20 cellular contexts compared by ENCODE assay signal in the genomic region with DNA sequence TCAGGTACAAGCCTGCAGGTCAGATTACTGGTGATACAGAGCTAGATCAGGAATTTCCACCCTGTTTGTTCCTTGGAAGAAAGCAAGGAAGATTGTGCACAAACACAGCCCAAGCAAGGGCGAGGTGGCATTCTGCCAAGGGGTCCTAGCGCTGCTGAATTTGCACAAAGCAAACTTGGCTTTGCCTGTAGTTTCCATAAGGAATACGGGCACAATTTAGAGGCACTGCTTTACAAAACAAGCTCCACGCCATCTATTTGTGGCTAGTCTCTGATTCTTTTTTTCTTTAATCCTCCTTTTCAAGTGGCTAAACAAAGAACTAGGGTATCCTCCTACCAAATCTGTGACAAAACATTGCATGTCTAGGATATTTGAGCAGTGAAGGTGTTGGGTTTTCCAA.
DNase-seq lines count a peak whose midpoint lies in the region; ATAC-seq and TF ChIP-seq lines count a peak whose summit lies in the region.
"Had no signal": no experiment of that assay in that cellular context is flagged by ENCODE, and none has a peak within 500 bp of the region (broad histone marks: within the 10 kb centered on the region; RNA-seq: fewer than 3 reads in every experiment).

No MANE protein-coding gene starts in this region.

- H3K4me1 Mint-ChIP-seq in brain (peaks cover 68% of the 10 kb centered on the region), immature natural killer cell (no peaks in the 10 kb centered on the region)
- H3K4me1 Mint-ChIP-seq: B cell; CD4-positive, CD25-positive, alpha-beta regulatory T cell; IgD-negative memory B cell had no signal

- H2AFZ ChIP-seq in neuron (ENCODE audit: low read depth, low read length) = peak overlapping the region; percentile 39

- TF ChIP-seq CTCF in brain (conservative IDR thresholded peaks at IDR 0.05) = no peak

- H3K27me3 ChIP-seq in neuron (ENCODE audit: insufficient read depth, low read length) = no peaks in the 10 kb centered on the region

- H3K36me3 ChIP-seq in neuron (ENCODE audit: insufficient read depth, low read length) = no peaks in the 10 kb centered on the region

- peak overlapping the region; percentile 36 to 68 (median 57) for H3K27ac Mint-ChIP-seq in brain
- H3K27ac Mint-ChIP-seq in immature natural killer cell = no peak overlapping the region
- H3K27ac Mint-ChIP-seq: B cell; CD4-positive, CD25-positive, alpha-beta regulatory T cell; HFFc6; IgD-negative memory B cell had no signal

- H3K4me1 ChIP-seq in neuron (ENCODE audit: insufficient read depth, low read length) = peaks cover 43% of the 10 kb centered on the region

- no peaks in the 10 kb centered on the region for H3K9me3 ChIP-seq in neuron (ENCODE audit: low read length)

- H3K27me3 Mint-ChIP-seq in brain (peaks cover 4% of the 10 kb centered on the region), immature natural killer cell (ENCODE audit: low read depth in 3 of 3) (peaks cover 0 to 3% (median 2%) of the 10 kb centered on the region in 3 donors)

- H3K9me3 Mint-ChIP-seq in brain (peaks cover 0 to 2% (median 0%) of the 10 kb centered on the region in 5 experiments), immature natural killer cell (no peaks in the 10 kb centered on the region)

- H3K36me3 Mint-ChIP-seq in brain (no peaks in the 10 kb centered on the region), immature natural killer cell (no peaks in the 10 kb centered on the region)
- H3K36me3 Mint-ChIP-seq: CD4-positive, CD25-positive, alpha-beta regulatory T cell; IgD-negative memory B cell had no signal

- DNase-seq in NCI-H1105 treated with DMSO at 0.1 percent for 48 hours (lab: John Stamatoyannopoulos, UW) (peak; percentile 4), NCI-H1105 (lab: John Stamatoyannopoulos, UW) (no peak), SIG-M5 treated with dmso at 0.1 percent for 504 hours (lab: John Stamatoyannopoulos, UW; ENCODE audit: unreplicated experiment) (no peak), immature natural killer cell (no peak)
- DNase-seq: CD4-positive, CD25-positive, alpha-beta regulatory T cell; COR-L47; DMS153; EL; HFFc6; Karpas-422; NCI-H146; NCI-H2081; SW 1271 had no signal

- ATAC-seq in GM21367 (IDR thresholded peaks at IDR 0.05; ENCODE audit: unreplicated experiment) = no peak
- ATAC-seq: GM12878, Right ventricle myocardium inferior had no signal

- H3K4me3 ChIP-seq in neuron (ENCODE audit: low read length) = no peak overlapping the region
- H3K4me3 ChIP-seq: GM12878 had no signal

- H3K4me3 Mint-ChIP-seq in brain = no peak overlapping the region
- H3K4me3 Mint-ChIP-seq in immature natural killer cell = no peak overlapping the region
- H3K4me3 Mint-ChIP-seq: B cell; CD4-positive, CD25-positive, alpha-beta regulatory T cell; HFFc6; IgD-negative memory B cell had no signal

Comparison
In these comparisons a context has a peak if more than half of its experiments do, and no peak if none do; other contexts are left out.
1. H3K27ac Mint-ChIP-seq: peak in brain (5 of 5); none in immature natural killer cell (0 of 6).